Comparison of ENCODE assay signal across 19 cellular contexts in genomic region chr5:10120934-10121333, GRCh38.
DNase-seq lines count a peak whose midpoint lies in the region; ATAC-seq, FAIRE-seq and TF ChIP-seq lines count a peak whose summit lies in the region.
"Had no signal": no experiment of that assay in that cellular context is flagged by ENCODE, and none has a peak within 500 bp of the region (broad histone marks: within the 10 kb centered on the region; RNA-seq: fewer than 3 reads in every experiment).

No MANE protein-coding gene starts in this region.

- no peak overlapping the region for H3K4me2 ChIP-seq in K562 (ENCODE audit: insufficient read depth, low read length)
- H3K4me2 ChIP-seq: BLaER1 had no signal

- H3K27ac ChIP-seq in K562 (ENCODE audit: extremely low read depth, low read depth, low read length) (no peak overlapping the region), esophagus muscularis mucosa (replicated peaks in 1 of 4) (no peak overlapping the region)
- H3K27ac ChIP-seq: BLaER1, C4-2B, GM23248 had no signal

- ATAC-seq in K562: no peak
- ATAC-seq: CD8-positive, alpha-beta T cell had no signal

- H3K79me2 ChIP-seq in K562 (ENCODE audit: control insufficient read depth, insufficient read depth, low read length): no peaks in the 10 kb centered on the region

- CTCF ChIA-PET in K562 (lab: Yijun Ruan, JAX; ENCODE audit: low intra/inter-chr PET ratio): no interaction called here

- H3K9ac ChIP-seq in K562 (ENCODE audit: insufficient read depth in 1 of 2, low read depth in 2 of 2, low read length in 2 of 2): no peak overlapping the region
- H3K9ac ChIP-seq: BLaER1, GM23248 had no signal

- H3K27me3 ChIP-seq in K562 (ENCODE audit: control insufficient read depth in 2 of 2, insufficient read depth in 2 of 2, low read length in 2 of 2): peaks cover 2 to 21% of the 10 kb centered on the region in 2 experiments; a peak in 4 of 5 replicates
- H3K27me3 ChIP-seq in esophagus muscularis mucosa: no peaks in the 10 kb centered on the region
- H3K27me3 ChIP-seq: BLaER1 had no signal

- H3K36me3 ChIP-seq in K562 (ENCODE audit: control insufficient read depth, insufficient read depth, low read length) (no peaks in the 10 kb centered on the region), esophagus muscularis mucosa (no peaks in the 10 kb centered on the region)
- H3K36me3 ChIP-seq: BLaER1, HAP-1 had no signal

- H3K4me1 ChIP-seq in K562 (replicated peaks in 1 of 2; ENCODE audit: control insufficient read depth in 2 of 2, insufficient read depth in 2 of 2, low read length in 2 of 2) (no peaks in the 10 kb centered on the region), esophagus muscularis mucosa (peaks cover 0 to 5% (median 0%) of the 10 kb centered on the region in 4 donors)
- H3K4me1 ChIP-seq: BLaER1, Caco-2, HAP-1 had no signal

- H3K9me1 ChIP-seq in K562 (ENCODE audit: control insufficient read depth, insufficient read depth, low read length): no peaks in the 10 kb centered on the region

- TF ChIP-seq RAD21 in K562 (CRISPR knock-in tag; conservative IDR thresholded peaks at IDR 0.05 in 1 of 2, IDR thresholded peaks at IDR 0.05 in 1 of 2): no peak

- TF ChIP-seq POLR2A in K562 (conservative IDR thresholded peaks at IDR 0.05): no peak
- no peak for TF ChIP-seq POLR2A in esophagus muscularis mucosa (IDR thresholded peaks at IDR 0.05; ENCODE audit: low read depth)

- FAIRE-seq in K562 (lab: Jason Lieb, UNC) (peak; percentile 6), HTR-8/SVneo (lab: Jason Lieb, UNC) (no peak)
- FAIRE-seq: G401.6, GM12892, H54 had no signal

- TF ChIP-seq EP300 in K562 (IDR thresholded peaks at IDR 0.05; ENCODE audit: low read length) (no peak), esophagus muscularis mucosa (IDR thresholded peaks at IDR 0.05) (no peak)

- H2AFZ ChIP-seq in K562 (ENCODE audit: low read depth, low read length): no peak overlapping the region
- H2AFZ ChIP-seq: GM23248 had no signal

- in situ Hi-C loops in K562 (cut with MboI): no loop called here

- POLR2A ChIA-PET in K562 (lab: Yijun Ruan, JAX): no interaction called here

- BruUV-seq in K562 (replicated peaks; lab: Mats Ljungman, UMichigan): no TSS peak

- under 1% methylated on average over 7 of the region's 7 CpGs for WGBS in K562 (ENCODE audit: insufficient coverage, low coverage, missing lambda C conversion rate)
- WGBS in esophagus muscularis mucosa: 87% methylated on average over 7 of the region's 7 CpGs

- no peak for TF ChIP-seq CTCF in K562 (IDR thresholded peaks at IDR 0.05 in 2 of 3, conservative IDR thresholded peaks at IDR 0.05 in 1 of 3; ENCODE audit: insufficient read depth in 2 of 3, low read depth in 1 of 3, low read length in 3 of 3)
- TF ChIP-seq CTCF in esophagus muscularis mucosa (IDR thresholded peaks at IDR 0.05): no peak

- intact Hi-C loops in K562 (cut with micrococcal nuclease): no loop called here
- intact Hi-C loops in esophagus muscularis mucosa (cut with DNase I): no loop called here

- H4K20me1 ChIP-seq in K562 (replicated peaks; ENCODE audit: control insufficient read depth, insufficient read depth, low read length): no peaks in the 10 kb centered on the region
- H4K20me1 ChIP-seq: BLaER1 had no signal

- no peaks in the 10 kb centered on the region for H3K9me3 ChIP-seq in K562 (replicated peaks; ENCODE audit: control insufficient read depth, insufficient read depth, low read depth, low read length)
- H3K9me3 ChIP-seq in esophagus muscularis mucosa: peaks cover 0 to 9% (median 2%) of the 10 kb centered on the region in 4 donors
- H3K9me3 ChIP-seq: BLaER1, Caco-2, HAP-1 had no signal

- peak; percentile 2 for DNase-seq in AG20443 (ENCODE audit: low spot score)
- no peak for DNase-seq in K562 (ENCODE audit: extremely low read depth in 1 of 4, low spot score in 3 of 4)
- DNase-seq in esophagus muscularis mucosa (ENCODE audit: extremely low spot score): peak; percentile 86
- no peak for DNase-seq in GOT3 (lab: John Stamatoyannopoulos, UW)
- DNase-seq in dedifferentiated amniotic fluid mesenchymal stem cell (ENCODE audit: extremely low spot score): no peak
- no peak for DNase-seq in HTR-8/SVneo (ENCODE audit: insufficient read length, low spot score)
- DNase-seq: Caco-2; CD4-positive, CD25-positive, alpha-beta regulatory T cell; CD8-positive, alpha-beta T cell; DMS153; DND-41; GM23248; HFFc6 had no signal

- H3K4me3 ChIP-seq in K562 (no peak overlapping the region), esophagus muscularis mucosa (no peak overlapping the region)
- H3K4me3 ChIP-seq: BLaER1, GM23248, HAP-1 had no signal

TF ChIP-seq in K562, 482 proteins besides CTCF, POLR2A, EP300 and RAD21:
- TF ChIP-seq, protein P1, sequence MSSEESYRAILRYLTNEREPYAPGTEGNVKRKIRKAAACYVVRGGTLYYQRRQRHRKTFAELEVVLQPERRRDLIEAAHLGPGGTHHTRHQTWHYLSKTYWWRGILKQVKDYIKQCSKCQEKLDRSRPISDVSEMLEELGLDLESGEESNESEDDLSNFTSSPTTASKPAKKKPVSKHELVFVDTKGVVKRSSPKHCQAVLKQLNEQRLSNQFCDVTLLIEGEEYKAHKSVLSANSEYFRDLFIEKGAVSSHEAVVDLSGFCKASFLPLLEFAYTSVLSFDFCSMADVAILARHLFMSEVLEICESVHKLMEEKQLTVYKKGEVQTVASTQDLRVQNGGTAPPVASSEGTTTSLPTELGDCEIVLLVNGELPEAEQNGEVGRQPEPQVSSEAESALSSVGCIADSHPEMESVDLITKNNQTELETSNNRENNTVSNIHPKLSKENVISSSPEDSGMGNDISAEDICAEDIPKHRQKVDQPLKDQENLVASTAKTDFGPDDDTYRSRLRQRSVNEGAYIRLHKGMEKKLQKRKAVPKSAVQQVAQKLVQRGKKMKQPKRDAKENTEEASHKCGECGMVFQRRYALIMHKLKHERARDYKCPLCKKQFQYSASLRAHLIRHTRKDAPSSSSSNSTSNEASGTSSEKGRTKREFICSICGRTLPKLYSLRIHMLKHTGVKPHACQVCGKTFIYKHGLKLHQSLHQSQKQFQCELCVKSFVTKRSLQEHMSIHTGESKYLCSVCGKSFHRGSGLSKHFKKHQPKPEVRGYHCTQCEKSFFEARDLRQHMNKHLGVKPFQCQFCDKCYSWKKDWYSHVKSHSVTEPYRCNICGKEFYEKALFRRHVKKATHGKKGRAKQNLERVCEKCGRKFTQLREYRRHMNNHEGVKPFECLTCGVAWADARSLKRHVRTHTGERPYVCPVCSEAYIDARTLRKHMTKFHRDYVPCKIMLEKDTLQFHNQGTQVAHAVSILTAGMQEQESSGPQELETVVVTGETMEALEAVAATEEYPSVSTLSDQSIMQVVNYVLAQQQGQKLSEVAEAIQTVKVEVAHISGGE (CRISPR knock-in tag; IDR thresholded peaks at IDR 0.05): no peak
- TF ChIP-seq, protein P2, sequence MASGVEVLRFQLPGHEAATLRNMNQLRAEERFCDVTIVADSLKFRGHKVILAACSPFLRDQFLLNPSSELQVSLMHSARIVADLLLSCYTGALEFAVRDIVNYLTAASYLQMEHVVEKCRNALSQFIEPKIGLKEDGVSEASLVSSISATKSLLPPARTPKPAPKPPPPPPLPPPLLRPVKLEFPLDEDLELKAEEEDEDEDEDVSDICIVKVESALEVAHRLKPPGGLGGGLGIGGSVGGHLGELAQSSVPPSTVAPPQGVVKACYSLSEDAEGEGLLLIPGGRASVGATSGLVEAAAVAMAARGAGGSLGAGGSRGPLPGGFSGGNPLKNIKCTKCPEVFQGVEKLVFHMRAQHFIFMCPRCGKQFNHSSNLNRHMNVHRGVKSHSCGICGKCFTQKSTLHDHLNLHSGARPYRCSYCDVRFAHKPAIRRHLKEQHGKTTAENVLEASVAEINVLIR (CRISPR knock-in tag; IDR thresholded peaks at IDR 0.05): no peak
- TF ChIP-seq SP2 (IDR thresholded peaks at IDR 0.05; ENCODE audit: extremely low read depth, low read depth, low read length, poor library complexity, severe bottlenecking) (no peak), KAT8 (IDR thresholded peaks at IDR 0.05; ENCODE audit: low read depth) (no peak), KDM4B (IDR thresholded peaks at IDR 0.05; ENCODE audit: borderline replicate concordance in 2 of 2, low read depth in 1 of 2) (no peak), ERF (CRISPR knock-in tag; IDR thresholded peaks at IDR 0.05) (no peak), YY1 (IDR thresholded peaks at IDR 0.05; ENCODE audit: borderline replicate concordance in 1 of 3, control insufficient read depth in 1 of 3, extremely low read depth in 1 of 3, insufficient read depth in 3 of 3, insufficient read length in 1 of 3, insufficient replicate concordance in 2 of 3, low read depth in 1 of 3, low read length in 2 of 3) (no peak), SOX6 (IDR thresholded peaks at IDR 0.05) (no peak), HDAC1 (IDR thresholded peaks at IDR 0.05) (no peak), ZNF197 (CRISPR knock-in tag; IDR thresholded peaks at IDR 0.05; ENCODE audit: low read depth) (no peak), ESRRA (IDR thresholded peaks at IDR 0.05; ENCODE audit: borderline replicate concordance, low read depth) (no peak), FOXA1 (IDR thresholded peaks at IDR 0.05; ENCODE audit: borderline replicate concordance) (no peak), PHF8 (IDR thresholded peaks at IDR 0.05; ENCODE audit: borderline replicate concordance, low read length) (no peak), CREM (IDR thresholded peaks at IDR 0.05; ENCODE audit: low read depth) (no peak), HNRNPUL1 (IDR thresholded peaks at IDR 0.05; ENCODE audit: low read length) (no peak), GTF3C2 (IDR thresholded peaks at IDR 0.05; ENCODE audit: borderline replicate concordance, extremely low read depth, insufficient read length) (no peak)

Comparison
In these comparisons a context has a peak if more than half of its experiments do, and no peak if none do; other contexts are left out.
1. DNase-seq: peak in AG20443 (single experiment) and esophagus muscularis mucosa (single experiment); none in K562 (0 of 4), GOT3 (single experiment), dedifferentiated amniotic fluid mesenchymal stem cell (single experiment) and HTR-8/SVneo (single experiment).